In the genomic region with DNA sequence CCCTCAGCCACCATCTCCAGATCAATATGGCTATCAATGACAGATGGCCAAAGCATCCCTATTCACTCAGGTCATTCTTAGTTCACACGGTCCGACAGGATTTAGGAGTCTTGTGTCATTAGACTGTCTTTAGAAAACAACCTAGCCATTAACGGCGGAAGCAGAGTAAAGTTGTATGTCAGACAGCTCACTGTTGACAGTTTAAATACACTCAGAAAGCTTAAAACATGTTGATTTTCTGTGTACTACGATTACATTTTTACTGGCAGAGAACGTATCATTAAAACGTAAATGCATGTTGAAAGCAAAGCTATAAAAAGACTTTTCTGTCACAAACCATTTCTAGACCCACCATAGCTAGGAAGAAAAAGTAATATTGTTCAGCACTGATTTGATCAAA, we compare ENCODE assay signal across 27 cellular contexts.
DNase-seq lines count a peak whose midpoint lies in the region; ATAC-seq, FAIRE-seq and TF ChIP-seq lines count a peak whose summit lies in the region.
"Had no signal": no experiment of that assay in that cellular context is flagged by ENCODE, and none has a peak within 500 bp of the region (broad histone marks: within the 10 kb centered on the region; RNA-seq: fewer than 3 reads in every experiment).

No MANE protein-coding gene starts in this region.

- H3K4me3 Mint-ChIP-seq in nephron progenitor cell (peak overlapping the region; percentile 61), progenitor cell of endocrine pancreas (ENCODE audit: low read depth) (peak overlapping the region; percentile 0)
- H3K4me3 Mint-ChIP-seq: CD14-positive monocyte; CD4-positive, alpha-beta T cell; CD8-positive, alpha-beta memory T cell; H9; HFFc6 had no signal

- DNase-seq in H54 (ENCODE audit: insufficient read length, low spot score): no peak
- DNase-seq in NCI-H69 (lab: John Stamatoyannopoulos, UW): peak; percentile 33
- no peak for DNase-seq in nephron progenitor cell
- no peak for DNase-seq in progenitor cell of endocrine pancreas (ENCODE audit: low spot score, unreplicated experiment)
- DNase-seq in NCI-H2107 (lab: John Stamatoyannopoulos, UW): no peak
- DNase-seq in NCI-H1417 treated with DMSO at 0.1 percent for 48 hours (lab: John Stamatoyannopoulos, UW): no peak
- no peak for DNase-seq in NCI-H1092 treated with DMSO at 0.1 percent for 48 hours (lab: John Stamatoyannopoulos, UW)
- DNase-seq: 8988T; ACHN; AML-193; BE2C; CD4-positive, alpha-beta T cell; CD8-positive, alpha-beta memory T cell; DMS 273 treated with DMSO at 0.1 percent for 48 hours; DMS79; EL; GDM1; H9; HFFc6 had no signal

- no peak for TF ChIP-seq CTCF in nephron progenitor cell (IDR thresholded peaks at IDR 0.05)
- TF ChIP-seq CTCF in progenitor cell of endocrine pancreas (IDR thresholded peaks at IDR 0.05; ENCODE audit: unreplicated experiment): no peak

- no peak for TF ChIP-seq POLR2A in H54 (IDR thresholded peaks at IDR 0.05; ENCODE audit: low read depth, low read length)

- no peaks in the 10 kb centered on the region for H3K36me3 Mint-ChIP-seq in nephron progenitor cell (ENCODE audit: low read depth)
- H3K36me3 Mint-ChIP-seq in progenitor cell of endocrine pancreas (ENCODE audit: insufficient read depth): no peaks in the 10 kb centered on the region
- H3K36me3 Mint-ChIP-seq: CD14-positive monocyte; CD8-positive, alpha-beta memory T cell had no signal

- H3K4me1 Mint-ChIP-seq in nephron progenitor cell: peaks cover 55% of the 10 kb centered on the region
- H3K4me1 Mint-ChIP-seq in progenitor cell of endocrine pancreas (ENCODE audit: low read depth): peaks cover 30% of the 10 kb centered on the region
- H3K4me1 Mint-ChIP-seq: CD14-positive monocyte; CD8-positive, alpha-beta memory T cell; H9 had no signal

- peak overlapping the region; percentile 93 for H3K27ac Mint-ChIP-seq in nephron progenitor cell
- H3K27ac Mint-ChIP-seq in progenitor cell of endocrine pancreas: peak overlapping the region; percentile 57
- H3K27ac Mint-ChIP-seq: CD14-positive monocyte; CD4-positive, alpha-beta T cell; CD8-positive, alpha-beta memory T cell; H9; HFFc6 had no signal

- no peaks in the 10 kb centered on the region for H3K9me3 Mint-ChIP-seq in nephron progenitor cell
- H3K9me3 Mint-ChIP-seq in progenitor cell of endocrine pancreas (ENCODE audit: low read depth): no peaks in the 10 kb centered on the region
- H3K9me3 Mint-ChIP-seq: CD4-positive, alpha-beta T cell; CD8-positive, alpha-beta memory T cell; H9; HFFc6 had no signal

- H3K27me3 Mint-ChIP-seq in nephron progenitor cell (ENCODE audit: low read depth, poor library complexity): no peaks in the 10 kb centered on the region
- H3K27me3 Mint-ChIP-seq in progenitor cell of endocrine pancreas: no peaks in the 10 kb centered on the region
- H3K27me3 Mint-ChIP-seq: CD4-positive, alpha-beta T cell had no signal

- no peak for ATAC-seq in HG03457 (IDR thresholded peaks at IDR 0.05; ENCODE audit: unreplicated experiment)
- ATAC-seq: A549, GM12878, HCT116 had no signal

- peak; percentile 53 for FAIRE-seq in H54 (lab: Jason Lieb, UNC)
- FAIRE-seq: A549, D721Med, GM12878, GM19239, H1 had no signal
